In genomic region chr1:23803674-23804073, GRCh38 we compare ENCODE assay signal across 25 cellular contexts. TPM values are rescaled to one million over a fixed set of nuclear protein-coding genes. Genes with fewer than 3 reads are reported as not detected.
DNase-seq lines count a peak whose midpoint lies in the region; ATAC-seq, FAIRE-seq and TF ChIP-seq lines count a peak whose summit lies in the region.
"Had no signal": no experiment of that assay in that cellular context is flagged by ENCODE, and none has a peak within 500 bp of the region (broad histone marks: within the 10 kb centered on the region; RNA-seq: fewer than 3 reads in every experiment).

No MANE protein-coding gene starts in this region.

- H3K9me3 ChIP-seq in HepG2 (ENCODE audit: low read length) (no peaks in the 10 kb centered on the region), right lobe of liver (no peaks in the 10 kb centered on the region)
- H3K9me3 ChIP-seq: A549 had no signal

- peak; percentile 8 for FAIRE-seq in HepG2 (lab: Jason Lieb, UNC)
- FAIRE-seq: A549, G401.6, GM12892, GM18507, GM19239 had no signal

- H2AFZ ChIP-seq in HepG2 (ENCODE audit: low read length) = no peak overlapping the region

- H3K79me2 ChIP-seq in HepG2 (ENCODE audit: insufficient read depth, low read length) = peaks cover 9% of the 10 kb centered on the region

- H3K4me1 ChIP-seq in HepG2 (ENCODE audit: insufficient read depth, low read length) (peaks cover 69% of the 10 kb centered on the region), right lobe of liver (peaks cover 0 to 51% (median 14%) of the 10 kb centered on the region in 4 donors)

- CTCF ChIA-PET in HepG2 (lab: Yijun Ruan, JAX; ENCODE audit: low intra/inter-chr PET ratio, low total read pairs) = interaction anchor here (0.6 kb wide), 1 partner anchor 64 kb away, joined by 3 read pairs; the partner anchor contains the start of gene FUCA1

- ATAC-seq in HepG2 (no peak), right lobe of liver (no peak)
- no peak for ATAC-seq in stimulated activated naive B cell treated with anti-CD40 and anti-IgM and Interleukin-4, amounts not matched to agents 10 μg/mL and 1 μg/mL and 100 μg/mL, for 72 hours (replicated peaks)
- ATAC-seq: A549, Panc1, SK-N-SH treated with all-trans-retinoic acid at 6 μM for 48 hours had no signal

- TF ChIP-seq EP300 in HepG2 (IDR thresholded peaks at IDR 0.05; ENCODE audit: low read depth in 2 of 2, low read length in 2 of 2) (no peak), HepG2 (CRISPR knock-in tag; IDR thresholded peaks at IDR 0.05; ENCODE audit: borderline replicate concordance) (no peak)

- no peak overlapping the region for H3K4me3 Mint-ChIP-seq in dendritic cell treated with granulocyte-macrophage colony-stimulating factor and Interleukin-4, amounts not matched to agents 40 ng/mL and 50 ng/mL, for 4 days
- H3K4me3 Mint-ChIP-seq in stimulated activated naive B cell treated with anti-CD40 and anti-IgM and Interleukin-4, amounts not matched to agents 10 μg/mL and 1 μg/mL and 100 μg/mL, for 72 hours = no peak overlapping the region
- H3K4me3 Mint-ChIP-seq in activated T-helper 1 cell treated with anti-CD3 and anti-CD28 coated beads, Interleukin-12 subunit alpha, Interleukin-12 subunit beta, Interleukin-2, Interleukin-4 antibody, amounts not matched to agents 30 ng/mL and 10 ng/mL and 1 ng/mL, durations not matched to agents 14 hours and 24 hours and 36 hours = no peak overlapping the region
- H3K4me3 Mint-ChIP-seq: B cell had no signal

- H3K27me3 Mint-ChIP-seq in dendritic cell treated with granulocyte-macrophage colony-stimulating factor and Interleukin-4, amounts not matched to agents 40 ng/mL and 50 ng/mL, for 4 days = no peaks in the 10 kb centered on the region
- H3K27me3 Mint-ChIP-seq in stimulated activated naive B cell treated with anti-CD40 and anti-IgM and Interleukin-4, amounts not matched to agents 10 μg/mL and 1 μg/mL and 100 μg/mL, for 72 hours = no peaks in the 10 kb centered on the region
- peaks cover 2% of the 10 kb centered on the region for H3K27me3 Mint-ChIP-seq in activated T-helper 1 cell treated with anti-CD3 and anti-CD28 coated beads, Interleukin-12 subunit alpha, Interleukin-12 subunit beta, Interleukin-2, Interleukin-4 antibody, amounts not matched to agents 30 ng/mL and 10 ng/mL and 1 ng/mL, durations not matched to agents 14 hours and 24 hours and 36 hours (ENCODE audit: insufficient read depth)
- H3K27me3 Mint-ChIP-seq: B cell; CD8-positive, alpha-beta memory T cell had no signal

- H3K27ac ChIP-seq in HepG2 (ENCODE audit: extremely low read length, insufficient read depth, low read length) (no peak overlapping the region), right lobe of liver (peak overlapping the region in 1 of 3 donors; percentile 38), HL-60 (replicated peaks) (peak overlapping the region; percentile 77)
- H3K27ac ChIP-seq: A549 had no signal

- in situ Hi-C loops in HepG2 (cut with HindIII; ENCODE audit: extremely low pct_ligation_motif_present, low pct_unique_long_range_greater_than_20kb) = no loop called here

- TF ChIP-seq RAD21 in HepG2 (CRISPR knock-in tag; IDR thresholded peaks at IDR 0.05) = no peak

- H3K4me3 ChIP-seq in HepG2 (replicated peaks in 1 of 3; ENCODE audit: insufficient read depth in 1 of 3, low read depth in 2 of 3, low read length in 3 of 3) (no peak overlapping the region), right lobe of liver (no peak overlapping the region), HL-60 (replicated peaks; ENCODE audit: insufficient read depth, low read length) (no peak overlapping the region)
- H3K4me3 ChIP-seq: A549 had no signal

- no peaks in the 10 kb centered on the region for H3K9me3 Mint-ChIP-seq in dendritic cell treated with granulocyte-macrophage colony-stimulating factor and Interleukin-4, amounts not matched to agents 40 ng/mL and 50 ng/mL, for 4 days
- no peaks in the 10 kb centered on the region for H3K9me3 Mint-ChIP-seq in stimulated activated naive B cell treated with anti-CD40 and anti-IgM and Interleukin-4, amounts not matched to agents 10 μg/mL and 1 μg/mL and 100 μg/mL, for 72 hours
- no peaks in the 10 kb centered on the region for H3K9me3 Mint-ChIP-seq in activated T-helper 1 cell treated with anti-CD3 and anti-CD28 coated beads, Interleukin-12 subunit alpha, Interleukin-12 subunit beta, Interleukin-2, Interleukin-4 antibody, amounts not matched to agents 30 ng/mL and 10 ng/mL and 1 ng/mL, durations not matched to agents 14 hours and 24 hours and 36 hours
- H3K9me3 Mint-ChIP-seq: CD8-positive, alpha-beta memory T cell had no signal

- peaks cover 77% of the 10 kb centered on the region for H3K4me1 Mint-ChIP-seq in dendritic cell treated with granulocyte-macrophage colony-stimulating factor and Interleukin-4, amounts not matched to agents 40 ng/mL and 50 ng/mL, for 4 days (ENCODE audit: low read depth)
- H3K4me1 Mint-ChIP-seq in stimulated activated naive B cell treated with anti-CD40 and anti-IgM and Interleukin-4, amounts not matched to agents 10 μg/mL and 1 μg/mL and 100 μg/mL, for 72 hours = peaks cover 27 to 32% of the 10 kb centered on the region in 2 donors
- H3K4me1 Mint-ChIP-seq in activated T-helper 1 cell treated with anti-CD3 and anti-CD28 coated beads, Interleukin-12 subunit alpha, Interleukin-12 subunit beta, Interleukin-2, Interleukin-4 antibody, amounts not matched to agents 30 ng/mL and 10 ng/mL and 1 ng/mL, durations not matched to agents 14 hours and 24 hours and 36 hours (ENCODE audit: low read depth) = peaks cover 20% of the 10 kb centered on the region

- H4K20me1 ChIP-seq in HepG2 (ENCODE audit: insufficient read depth, low read length) = peaks cover 5% of the 10 kb centered on the region; the same call in 1 of the 2 replicates

- H3K27me3 ChIP-seq in HepG2 (ENCODE audit: control insufficient read depth in 1 of 2, insufficient read depth in 2 of 2, low read length in 2 of 2) (no peaks in the 10 kb centered on the region; a peak in 1 of 5 replicates), right lobe of liver (no peaks in the 10 kb centered on the region), HL-60 (ENCODE audit: insufficient read depth, poor library complexity, severe bottlenecking) (no peaks in the 10 kb centered on the region)

- no peak for DNase-seq in HepG2 (ENCODE audit: low spot score)
- DNase-seq in right lobe of liver = no peak
- DNase-seq in HL-60 (ENCODE audit: low read depth in 1 of 2, low spot score in 1 of 2) = no peak
- no peak for DNase-seq in stimulated activated naive B cell treated with anti-CD40 and anti-IgM and Interleukin-4, amounts not matched to agents 10 μg/mL and 1 μg/mL and 100 μg/mL, for 72 hours
- DNase-seq in cardiac septum (ENCODE audit: low spot score) = no peak
- no peak for DNase-seq in mesenteric fat pad (ENCODE audit: low spot score)
- no peak for DNase-seq in activated T-helper 1 cell treated with anti-CD3 and anti-CD28 coated beads, Interleukin-12 subunit alpha, Interleukin-12 subunit beta, Interleukin-2, Interleukin-4 antibody, amounts not matched to agents 30 ng/mL and 10 ng/mL and 1 ng/mL, durations not matched to agents 14 hours and 24 hours and 36 hours (ENCODE audit: low spot score)
- DNase-seq: Calu3; CD8-positive, alpha-beta memory T cell; DMS153; Kasumi-1; NCI-H1048; NCI-H1417 treated with DMSO at 0.1 percent for 48 hours; NCI-H187; NCI-H69; NK-92 treated with Interleukin-12 subunit alpha and Interleukin-12 subunit beta, amount 100 ng/mL, for 24 hours had no signal

- 86% methylated on average over 5 of the region's 5 CpGs for WGBS in HepG2 (ENCODE audit: low lambda C conversion rate)
- WGBS in right lobe of liver (ENCODE audit: insufficient coverage, low coverage, low lambda C conversion rate, missing lambda C conversion rate) = 86% methylated on average over 5 of the region's 5 CpGs

- H3K36me3 Mint-ChIP-seq in dendritic cell treated with granulocyte-macrophage colony-stimulating factor and Interleukin-4, amounts not matched to agents 40 ng/mL and 50 ng/mL, for 4 days (ENCODE audit: low read depth) = peaks cover 79% of the 10 kb centered on the region
- peaks cover 5 to 42% of the 10 kb centered on the region in 2 donors for H3K36me3 Mint-ChIP-seq in stimulated activated naive B cell treated with anti-CD40 and anti-IgM and Interleukin-4, amounts not matched to agents 10 μg/mL and 1 μg/mL and 100 μg/mL, for 72 hours
- peaks cover 18% of the 10 kb centered on the region for H3K36me3 Mint-ChIP-seq in activated T-helper 1 cell treated with anti-CD3 and anti-CD28 coated beads, Interleukin-12 subunit alpha, Interleukin-12 subunit beta, Interleukin-2, Interleukin-4 antibody, amounts not matched to agents 30 ng/mL and 10 ng/mL and 1 ng/mL, durations not matched to agents 14 hours and 24 hours and 36 hours (ENCODE audit: low read depth)

- no peak for TF ChIP-seq POLR2A in HepG2 (IDR thresholded peaks at IDR 0.05; ENCODE audit: insufficient read depth in 1 of 2, low read depth in 2 of 2, low read length in 2 of 2)
- no peak for TF ChIP-seq POLR2A in right lobe of liver (IDR thresholded peaks at IDR 0.05)

- no peak overlapping the region for H3K4me2 ChIP-seq in HepG2 (ENCODE audit: low read depth, low read length)
- H3K4me2 ChIP-seq: A549 had no signal

- no peak overlapping the region for H3K9ac ChIP-seq in HepG2 (ENCODE audit: insufficient read depth, low read depth, low read length)

- peak overlapping the region; percentile 87 for H3K27ac Mint-ChIP-seq in dendritic cell treated with granulocyte-macrophage colony-stimulating factor and Interleukin-4, amounts not matched to agents 40 ng/mL and 50 ng/mL, for 4 days
- H3K27ac Mint-ChIP-seq in stimulated activated naive B cell treated with anti-CD40 and anti-IgM and Interleukin-4, amounts not matched to agents 10 μg/mL and 1 μg/mL and 100 μg/mL, for 72 hours = peak overlapping the region; percentile 5
- no peak overlapping the region for H3K27ac Mint-ChIP-seq in activated T-helper 1 cell treated with anti-CD3 and anti-CD28 coated beads, Interleukin-12 subunit alpha, Interleukin-12 subunit beta, Interleukin-2, Interleukin-4 antibody, amounts not matched to agents 30 ng/mL and 10 ng/mL and 1 ng/mL, durations not matched to agents 14 hours and 24 hours and 36 hours
- H3K27ac Mint-ChIP-seq: B cell had no signal

- intact Hi-C loops in HepG2 (cut with micrococcal nuclease; ENCODE audit: unreplicated experiment) = loop anchor here (5.0 kb wide), 1 partner anchor 64 kb away; the partner anchor contains the start of gene FUCA1
- intact Hi-C loops in right lobe of liver (cut with DNase I) = loop anchor here in 1 of 2 donors (10.0 kb wide), 1 partner anchor 61 kb away; the partner anchor contains the start of gene FUCA1
- intact Hi-C loops in dendritic cell treated with granulocyte-macrophage colony-stimulating factor and Interleukin-4, amounts not matched to agents 40 ng/mL and 50 ng/mL, for 4 days (cut with micrococcal nuclease) = loop anchor here (10.0 kb wide), 1 partner anchor 161 kb away; no protein-coding TSS in a partner anchor
- intact Hi-C loops in cardiac septum (cut with DNase I) = no loop called here
- intact Hi-C loops in activated T-helper 1 cell treated with anti-CD3 and anti-CD28 coated beads, Interleukin-12 subunit alpha, Interleukin-12 subunit beta, Interleukin-2, Interleukin-4 antibody, amounts not matched to agents 30 ng/mL and 10 ng/mL and 1 ng/mL, durations not matched to agents 14 hours and 24 hours and 36 hours (cut with micrococcal nuclease) = loop anchor here (5.0 kb wide), 1 partner anchor 1351 kb away; the partner anchor contains the start of gene ZBTB40

- TF ChIP-seq CTCF in HepG2 (CRISPR knock-in tag; IDR thresholded peaks at IDR 0.05) (no peak), right lobe of liver (IDR thresholded peaks at IDR 0.05) (no peak), HL-60 (IDR thresholded peaks at IDR 0.05; ENCODE audit: insufficient read depth, low read length) (no peak)

- no TSS peak for BruUV-seq in HepG2 (replicated peaks; lab: Mats Ljungman, UMichigan)

- POLR2A ChIA-PET in HepG2 (lab: Yijun Ruan, JAX) = interaction anchor here (0.8 to 10.9 kb wide), 3 partner anchors 21 to 113 kb away, joined by 4 to 154 read pairs (median 4); partner anchors contain the start of genes HMGCL and PITHD1

- H3K36me3 ChIP-seq in HepG2 (replicated peaks in 1 of 2; ENCODE audit: control insufficient read depth in 1 of 2, insufficient read depth in 2 of 2, low read length in 2 of 2) (peaks cover 2 to 3% of the 10 kb centered on the region in 2 experiments; a peak in 3 of 5 replicates), right lobe of liver (peaks cover 0 to 32% (median 8%) of the 10 kb centered on the region in 4 donors)

RNA-seq across cellular contexts. Expression of gene GALE, which starts 3.1 kb away (rescaled TPM):
- total RNA-seq in HepG2 (2016; rRNA removed; fragmentation: Illumina TruSeq; extraction: Trizol) (85.2 and 86.6 TPM in 2 replicates), right lobe of liver (10 to 100 TPM; 25.9 to 46.9 (median 42.0) TPM), cardiac septum (11.5 TPM), mesenteric fat pad (22.6 TPM)
- total RNA-seq in HepG2 (2016; cell fraction: cytosol; rRNA removed; fragmentation: Illumina TruSeq; extraction: Trizol; ENCODE audit: low read depth) = 19.0 and 24.8 TPM in 2 replicates
- total RNA-seq in HepG2 (2016; cell fraction: insoluble cytoplasmic fraction; rRNA removed; fragmentation: Illumina TruSeq; extraction: Trizol) = 88.8 and 91.0 TPM in 2 replicates
- total RNA-seq in HepG2 (2016; cell fraction: membrane; rRNA removed; fragmentation: Illumina TruSeq; extraction: Trizol) = 28.1 and 32.1 TPM in 2 replicates
- 43.6 and 54.4 TPM in 2 replicates for total RNA-seq in HepG2 (2016; cell fraction: nucleus; rRNA removed; fragmentation: Illumina TruSeq; extraction: Trizol)
- polyA plus RNA-seq in HepG2 (2011; rRNA removed) = 88.4 and 99.0 TPM in 2 replicates
- 95.8 and 105 TPM in 2 replicates for polyA plus RNA-seq in HepG2 (2011; cell fraction: cytosol; rRNA removed)
- 168 and 180 TPM in 2 replicates for polyA plus RNA-seq in HepG2 (2011; cell fraction: nucleus; rRNA removed)
- polyA plus RNA-seq in HepG2 (2012) = 46.4 and 46.8 TPM in 2 replicates
- polyA plus RNA-seq in HepG2 (2016; cell fraction: cytosol; fragmentation: Illumina TruSeq; extraction: Trizol; ENCODE audit: low read depth) = 12.7 and 14.4 TPM in 2 replicates
- 75.6 and 81.5 TPM in 2 replicates for polyA plus RNA-seq in HepG2 (2016; cell fraction: insoluble cytoplasmic fraction; fragmentation: Illumina TruSeq; extraction: Trizol; ENCODE audit: low read depth)
- polyA plus RNA-seq in HepG2 (2016; cell fraction: membrane; fragmentation: Illumina TruSeq; extraction: Trizol; ENCODE audit: low read depth) = 19.5 and 21.9 TPM in 2 replicates
- 96.1 and 107 TPM in 2 replicates for polyA plus RNA-seq in HepG2 (2016; cell fraction: nucleus; fragmentation: Illumina TruSeq; extraction: Trizol; ENCODE audit: insufficient read depth, low read depth)
- polyA minus RNA-seq in HepG2 (2011; rRNA and poly(A)+ RNA removed; ENCODE audit: low replicate concordance) = 60.0 and 64.5 TPM in 2 replicates
- 19.9 and 28.0 TPM in 2 replicates for polyA minus RNA-seq in HepG2 (2011; cell fraction: cytosol; rRNA and poly(A)+ RNA removed)
- 31.8 and 36.4 TPM in 2 replicates for polyA minus RNA-seq in HepG2 (2011; cell fraction: nucleus; rRNA and poly(A)+ RNA removed)
- 62.4 and 63.4 TPM in 2 replicates for total RNA-seq in activated T-helper 1 cell treated with anti-CD3 and anti-CD28 coated beads, Interleukin-12 subunit alpha, Interleukin-12 subunit beta, Interleukin-2, Interleukin-4 antibody, amounts not matched to agents 30 ng/mL and 10 ng/mL and 1 ng/mL, durations not matched to agents 14 hours and 24 hours and 36 hours

RNA-seq across cellular contexts. Expression of gene LYPLA2, which starts 12.7 kb away (rescaled TPM):
- 73.2 and 90.3 TPM in 2 replicates for total RNA-seq in HepG2 (2016; rRNA removed; fragmentation: Illumina TruSeq; extraction: Trizol)
- total RNA-seq in HepG2 (2016; cell fraction: cytosol; rRNA removed; fragmentation: Illumina TruSeq; extraction: Trizol; ENCODE audit: low read depth) = 20.4 and 23.5 TPM in 2 replicates
- 74.2 and 88.0 TPM in 2 replicates for total RNA-seq in HepG2 (2016; cell fraction: insoluble cytoplasmic fraction; rRNA removed; fragmentation: Illumina TruSeq; extraction: Trizol)
- total RNA-seq in HepG2 (2016; cell fraction: membrane; rRNA removed; fragmentation: Illumina TruSeq; extraction: Trizol) = 42.0 and 50.1 TPM in 2 replicates
- total RNA-seq in HepG2 (2016; cell fraction: nucleus; rRNA removed; fragmentation: Illumina TruSeq; extraction: Trizol) = 32.9 and 38.9 TPM in 2 replicates
- 72.1 and 96.1 TPM in 2 replicates for polyA plus RNA-seq in HepG2 (2011; rRNA removed)
- 70.6 and 104 TPM in 2 replicates for polyA plus RNA-seq in HepG2 (2011; cell fraction: cytosol; rRNA removed)
- polyA plus RNA-seq in HepG2 (2011; cell fraction: nucleus; rRNA removed) = 134 and 140 TPM in 2 replicates
- 47.7 and 58.7 TPM in 2 replicates for polyA plus RNA-seq in HepG2 (2012)
- 28.9 and 30.0 TPM in 2 replicates for polyA plus RNA-seq in HepG2 (2016; cell fraction: cytosol; fragmentation: Illumina TruSeq; extraction: Trizol; ENCODE audit: low read depth)
- 113 and 115 TPM in 2 replicates for polyA plus RNA-seq in HepG2 (2016; cell fraction: insoluble cytoplasmic fraction; fragmentation: Illumina TruSeq; extraction: Trizol; ENCODE audit: low read depth)
- 43.7 and 45.0 TPM in 2 replicates for polyA plus RNA-seq in HepG2 (2016; cell fraction: membrane; fragmentation: Illumina TruSeq; extraction: Trizol; ENCODE audit: low read depth)
- 67.4 and 74.9 TPM in 2 replicates for polyA plus RNA-seq in HepG2 (2016; cell fraction: nucleus; fragmentation: Illumina TruSeq; extraction: Trizol; ENCODE audit: insufficient read depth, low read depth)
- 58.0 and 75.1 TPM in 2 replicates for polyA minus RNA-seq in HepG2 (2011; rRNA and poly(A)+ RNA removed; ENCODE audit: low replicate concordance)
- polyA minus RNA-seq in HepG2 (2011; cell fraction: cytosol; rRNA and poly(A)+ RNA removed) = 39.7 and 48.1 TPM in 2 replicates
- 17.4 and 26.0 TPM in 2 replicates for polyA minus RNA-seq in HepG2 (2011; cell fraction: nucleus; rRNA and poly(A)+ RNA removed)
- total RNA-seq in right lobe of liver = 10 to 100 TPM; 28.1 to 69.8 (median 32.6) TPM
- total RNA-seq in cardiac septum = 27.2 TPM
- 37.2 TPM for total RNA-seq in mesenteric fat pad
- total RNA-seq in activated T-helper 1 cell treated with anti-CD3 and anti-CD28 coated beads, Interleukin-12 subunit alpha, Interleukin-12 subunit beta, Interleukin-2, Interleukin-4 antibody, amounts not matched to agents 30 ng/mL and 10 ng/mL and 1 ng/mL, durations not matched to agents 14 hours and 24 hours and 36 hours = 91.4 and 96.1 TPM in 2 replicates

RNA-seq across cellular contexts. Expression of gene HMGCL, which starts 21.6 kb away (rescaled TPM):
- total RNA-seq in HepG2 (2016; rRNA removed; fragmentation: Illumina TruSeq; extraction: Trizol) = 21.3 and 30.0 TPM in 2 replicates
- 6.9 and 9.1 TPM in 2 replicates for total RNA-seq in HepG2 (2016; cell fraction: cytosol; rRNA removed; fragmentation: Illumina TruSeq; extraction: Trizol; ENCODE audit: low read depth)
- 23.5 and 29.4 TPM in 2 replicates for total RNA-seq in HepG2 (2016; cell fraction: insoluble cytoplasmic fraction; rRNA removed; fragmentation: Illumina TruSeq; extraction: Trizol)
- total RNA-seq in HepG2 (2016; cell fraction: membrane; rRNA removed; fragmentation: Illumina TruSeq; extraction: Trizol) = 8.9 and 9.2 TPM in 2 replicates
- total RNA-seq in HepG2 (2016; cell fraction: nucleus; rRNA removed; fragmentation: Illumina TruSeq; extraction: Trizol) = 10.0 and 12.6 TPM in 2 replicates
- polyA plus RNA-seq in HepG2 (2011; rRNA removed) = 41.4 and 48.7 TPM in 2 replicates
- polyA plus RNA-seq in HepG2 (2011; cell fraction: cytosol; rRNA removed) = 48.8 and 53.2 TPM in 2 replicates
- 21.0 and 23.2 TPM in 2 replicates for polyA plus RNA-seq in HepG2 (2011; cell fraction: nucleus; rRNA removed)
- 38.1 and 41.7 TPM in 2 replicates for polyA plus RNA-seq in HepG2 (2012)
- 3.6 and 4.1 TPM in 2 replicates for polyA plus RNA-seq in HepG2 (2016; cell fraction: cytosol; fragmentation: Illumina TruSeq; extraction: Trizol; ENCODE audit: low read depth)
- polyA plus RNA-seq in HepG2 (2016; cell fraction: insoluble cytoplasmic fraction; fragmentation: Illumina TruSeq; extraction: Trizol; ENCODE audit: low read depth) = 24.4 and 26.5 TPM in 2 replicates
- polyA plus RNA-seq in HepG2 (2016; cell fraction: membrane; fragmentation: Illumina TruSeq; extraction: Trizol; ENCODE audit: low read depth) = 5.5 and 6.2 TPM in 2 replicates
- polyA plus RNA-seq in HepG2 (2016; cell fraction: nucleus; fragmentation: Illumina TruSeq; extraction: Trizol; ENCODE audit: insufficient read depth, low read depth) = 15.9 and 18.0 TPM in 2 replicates
- polyA minus RNA-seq in HepG2 (2011; rRNA and poly(A)+ RNA removed; ENCODE audit: low replicate concordance) = 10.6 and 40.6 TPM in 2 replicates
- 14.9 and 18.3 TPM in 2 replicates for polyA minus RNA-seq in HepG2 (2011; cell fraction: cytosol; rRNA and poly(A)+ RNA removed)
- 16.9 and 25.7 TPM in 2 replicates for polyA minus RNA-seq in HepG2 (2011; cell fraction: nucleus; rRNA and poly(A)+ RNA removed)
- 100 to 1,000 TPM; 143 to 178 (median 160) TPM for total RNA-seq in right lobe of liver
- 27.9 TPM for total RNA-seq in cardiac septum
- 31.7 TPM for total RNA-seq in mesenteric fat pad
- 18.5 and 19.9 TPM in 2 replicates for total RNA-seq in activated T-helper 1 cell treated with anti-CD3 and anti-CD28 coated beads, Interleukin-12 subunit alpha, Interleukin-12 subunit beta, Interleukin-2, Interleukin-4 antibody, amounts not matched to agents 30 ng/mL and 10 ng/mL and 1 ng/mL, durations not matched to agents 14 hours and 24 hours and 36 hours

RNA-seq across cellular contexts. Expression of gene PITHD1, which starts 25.5 kb away (rescaled TPM):
- 37.3 and 44.9 TPM in 2 replicates for total RNA-seq in HepG2 (2016; rRNA removed; fragmentation: Illumina TruSeq; extraction: Trizol)
- total RNA-seq in HepG2 (2016; cell fraction: cytosol; rRNA removed; fragmentation: Illumina TruSeq; extraction: Trizol; ENCODE audit: low read depth) = 6.6 and 7.1 TPM in 2 replicates
- 39.7 and 44.6 TPM in 2 replicates for total RNA-seq in HepG2 (2016; cell fraction: insoluble cytoplasmic fraction; rRNA removed; fragmentation: Illumina TruSeq; extraction: Trizol)
- total RNA-seq in HepG2 (2016; cell fraction: membrane; rRNA removed; fragmentation: Illumina TruSeq; extraction: Trizol) = 24.7 and 27.8 TPM in 2 replicates
- total RNA-seq in HepG2 (2016; cell fraction: nucleus; rRNA removed; fragmentation: Illumina TruSeq; extraction: Trizol) = 21.3 and 22.5 TPM in 2 replicates
- polyA plus RNA-seq in HepG2 (2011; rRNA removed) = 26.6 and 28.0 TPM in 2 replicates
- polyA plus RNA-seq in HepG2 (2011; cell fraction: cytosol; rRNA removed) = 17.4 and 25.5 TPM in 2 replicates
- polyA plus RNA-seq in HepG2 (2011; cell fraction: nucleus; rRNA removed) = 12.1 and 20.0 TPM in 2 replicates
- 25.1 and 29.3 TPM in 2 replicates for polyA plus RNA-seq in HepG2 (2012)
- polyA plus RNA-seq in HepG2 (2016; cell fraction: cytosol; fragmentation: Illumina TruSeq; extraction: Trizol; ENCODE audit: low read depth) = 6.4 and 7.2 TPM in 2 replicates
- polyA plus RNA-seq in HepG2 (2016; cell fraction: insoluble cytoplasmic fraction; fragmentation: Illumina TruSeq; extraction: Trizol; ENCODE audit: low read depth) = 49.7 and 49.8 TPM in 2 replicates
- 20.1 and 20.8 TPM in 2 replicates for polyA plus RNA-seq in HepG2 (2016; cell fraction: membrane; fragmentation: Illumina TruSeq; extraction: Trizol; ENCODE audit: low read depth)
- 41.4 and 42.1 TPM in 2 replicates for polyA plus RNA-seq in HepG2 (2016; cell fraction: nucleus; fragmentation: Illumina TruSeq; extraction: Trizol; ENCODE audit: insufficient read depth, low read depth)
- 5.1 and 25.2 TPM in 2 replicates for polyA minus RNA-seq in HepG2 (2011; rRNA and poly(A)+ RNA removed; ENCODE audit: low replicate concordance)
- polyA minus RNA-seq in HepG2 (2011; cell fraction: cytosol; rRNA and poly(A)+ RNA removed) = 3.8 and 5.5 TPM in 2 replicates
- polyA minus RNA-seq in HepG2 (2011; cell fraction: nucleus; rRNA and poly(A)+ RNA removed) = 12.1 and 14.0 TPM in 2 replicates
- 10 to 100 TPM; 22.9 to 34.7 (median 30.6) TPM for total RNA-seq in right lobe of liver
- total RNA-seq in cardiac septum = 33.7 TPM
- total RNA-seq in mesenteric fat pad = 57.2 TPM
- total RNA-seq in activated T-helper 1 cell treated with anti-CD3 and anti-CD28 coated beads, Interleukin-12 subunit alpha, Interleukin-12 subunit beta, Interleukin-2, Interleukin-4 antibody, amounts not matched to agents 30 ng/mL and 10 ng/mL and 1 ng/mL, durations not matched to agents 14 hours and 24 hours and 36 hours = 83.2 and 83.4 TPM in 2 replicates
